9 cellular contexts compared by ENCODE assay signal in the genomic region with DNA sequence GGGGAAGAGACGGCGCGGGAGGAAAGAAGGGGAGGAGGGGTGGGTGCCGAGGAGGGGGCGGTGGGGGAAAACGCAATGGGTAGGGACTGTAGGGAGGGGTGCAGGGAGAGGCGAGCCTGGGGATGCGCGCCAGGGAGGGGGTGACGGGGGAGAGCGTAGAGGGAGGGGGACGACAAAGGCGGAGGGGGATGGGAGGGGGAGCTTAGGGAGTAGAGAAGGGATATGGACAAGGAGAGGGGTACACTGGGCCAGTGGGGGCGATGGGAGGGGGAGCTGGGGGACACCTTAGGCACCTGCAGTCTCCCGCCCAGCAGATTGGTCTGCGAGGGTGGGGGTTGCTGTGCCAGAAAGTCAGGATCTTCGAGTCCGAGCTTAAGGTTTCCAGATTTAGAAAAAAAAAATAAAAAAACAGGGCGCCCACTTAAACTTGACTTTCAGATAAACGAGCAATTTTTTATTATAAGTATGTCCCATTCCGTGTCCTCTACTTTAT. TPM values are rescaled to one million over a fixed set of nuclear protein-coding genes. Genes with fewer than 3 reads are reported as not detected.
DNase-seq lines count a peak whose midpoint lies in the region; ATAC-seq, FAIRE-seq and TF ChIP-seq lines count a peak whose summit lies in the region.
"Had no signal": no experiment of that assay in that cellular context is flagged by ENCODE, and none has a peak within 500 bp of the region (broad histone marks: within the 10 kb centered on the region; RNA-seq: fewer than 3 reads in every experiment).

No MANE protein-coding gene starts in this region.

- H3K27me3 ChIP-seq in GM06990 (replicated peaks; ENCODE audit: control insufficient read depth, insufficient read depth, low read length) = no peaks in the 10 kb centered on the region; the same call in 1 of the 2 replicates
- peaks cover 50% of the 10 kb centered on the region for H3K27me3 ChIP-seq in colonic mucosa
- H3K27me3 ChIP-seq in pancreas = peaks cover 0 to 17% (median 6%) of the 10 kb centered on the region in 4 donors

- H3K9me3 ChIP-seq in colonic mucosa (no peaks in the 10 kb centered on the region), pancreas (no peaks in the 10 kb centered on the region)

- DNase-seq in GM06990 (ENCODE audit: extremely low read depth, insufficient read length) (no peak), NCI-H146 treated with DMSO at 0.1 percent for 48 hours (lab: John Stamatoyannopoulos, UW; ENCODE audit: unreplicated experiment) (peak; percentile 54), colonic mucosa (no peak), pancreas (peak in 2 of 6 donors; percentile 35 to 49), HPDE6-E6E7 (ENCODE audit: extremely low spot score) (no peak)

- 1 to 2% methylated on average over 21 of the region's 21 CpGs for WGBS in pancreas, 2 donors

- TF ChIP-seq POLR2A in GM18505 (IDR thresholded peaks at IDR 0.05; ENCODE audit: borderline replicate concordance, extremely low read depth, insufficient read depth, insufficient read length) = no peak

- no peak overlapping the region for H3K9ac ChIP-seq in colonic mucosa (ENCODE audit: low read depth in 2 of 2, low read length in 2 of 2)

- H3K4me1 ChIP-seq in colonic mucosa (peaks cover 5% of the 10 kb centered on the region), pancreas (peaks cover 0 to 24% (median 20%) of the 10 kb centered on the region in 3 donors)

- H3K4me3 ChIP-seq in GM06990 (replicated peaks; ENCODE audit: low read depth, low read length) = peak overlapping the region; percentile 58
- peak overlapping the region; percentile 67 for H3K4me3 ChIP-seq in colonic mucosa
- H3K4me3 ChIP-seq in pancreas = peak overlapping the region; percentile 37 to 77 (median 66)

- TF ChIP-seq CTCF in GM06990 (IDR thresholded peaks at IDR 0.05; ENCODE audit: insufficient read depth, low read length, poor library complexity, severe bottlenecking) (no peak), colonic mucosa (IDR thresholded peaks at IDR 0.05) (no peak), pancreas (IDR thresholded peaks at IDR 0.05) (no peak)

- intact Hi-C loops in colonic mucosa (cut with DNase I) (no loop called here), pancreas (cut with DNase I) (no loop called here)

- no peak for FAIRE-seq in pancreas (lab: Jason Lieb, UNC)
- FAIRE-seq: endometrium had no signal

- no peak overlapping the region for H3K27ac ChIP-seq in colonic mucosa
- H3K27ac ChIP-seq in pancreas = no peak overlapping the region

- H3K36me3 ChIP-seq in GM06990 (ENCODE audit: control insufficient read depth, insufficient read depth, low read length) = peaks cover 5% of the 10 kb centered on the region
- no peaks in the 10 kb centered on the region for H3K36me3 ChIP-seq in colonic mucosa
- H3K36me3 ChIP-seq in pancreas = no peaks in the 10 kb centered on the region

- ATAC-seq in pancreas (no peak), GM18505 (IDR thresholded peaks at IDR 0.05; ENCODE audit: unreplicated experiment) (no peak), HG03139 (IDR thresholded peaks at IDR 0.05; ENCODE audit: unreplicated experiment) (no peak), GM21737 (IDR thresholded peaks at IDR 0.05; ENCODE audit: unreplicated experiment) (no peak)

RNA-seq across cellular contexts. Expression of a gene that starts 15.7 kb away (rescaled TPM):
- total RNA-seq in colonic mucosa (100 to 1,000 TPM in 1 of 2 donors, 10 to 100 TPM in 1; 45.2 to 122 TPM), pancreas (10 to 100 TPM; 15.0 to 35.5 (median 28.9) TPM)
- 10 to 100 TPM; 62.0 to 71.8 TPM for polyA plus RNA-seq in pancreas

RNA-seq across cellular contexts. Expression of a gene that starts 18.4 kb away (rescaled TPM):
- total RNA-seq in colonic mucosa (not detected), pancreas (under 1 TPM in 1 of 6 donors, not detected in 5; 0.19 TPM)
- under 1 TPM; 0.08 to 0.33 TPM for polyA plus RNA-seq in pancreas

RNA-seq across cellular contexts. Expression of a gene that starts 59.5 kb away (rescaled TPM):
- 10 to 100 TPM; 15.8 to 16.4 TPM for total RNA-seq in colonic mucosa
- 10 to 100 TPM in 1 of 6 donors, 1 to 10 TPM in 5; 3.8 to 22.0 (median 8.1) TPM for total RNA-seq in pancreas
- polyA plus RNA-seq in pancreas = 10 to 100 TPM; 32.3 to 34.8 TPM
